Comparison of ENCODE assay signal across 9 cellular contexts in the genomic region with DNA sequence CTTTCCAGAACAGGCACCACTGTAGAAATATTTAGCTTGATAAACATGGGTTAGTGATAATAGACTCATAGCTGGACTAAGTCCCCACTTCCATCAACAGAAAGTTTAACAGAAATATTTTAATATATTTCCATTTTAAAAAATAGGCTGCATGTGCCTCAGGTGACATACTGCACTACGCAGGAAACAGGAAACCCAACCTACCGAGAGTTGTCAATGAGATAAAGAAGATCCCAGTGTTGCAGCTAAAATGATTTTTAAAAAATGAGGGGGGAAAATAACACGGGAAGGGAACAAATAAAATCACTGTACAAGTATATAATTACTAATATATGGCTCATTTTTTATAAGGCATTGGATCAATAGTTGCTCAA.
DNase-seq lines count a peak whose midpoint lies in the region; ATAC-seq lines count a peak whose summit lies in the region.
"Had no signal": no experiment of that assay in that cellular context is flagged by ENCODE, and none has a peak within 500 bp of the region (broad histone marks: within the 10 kb centered on the region; RNA-seq: fewer than 3 reads in every experiment).

No MANE protein-coding gene starts in this region.

- ATAC-seq in GM18502 (IDR thresholded peaks at IDR 0.05; ENCODE audit: poor library complexity, unreplicated experiment) (peak; percentile 4), HG02623 (IDR thresholded peaks at IDR 0.05; ENCODE audit: unreplicated experiment) (peak; percentile 9), HG03108 (IDR thresholded peaks at IDR 0.05; ENCODE audit: unreplicated experiment) (no peak)
- ATAC-seq in naive thymus-derived CD8-positive, alpha-beta T cell = peak; percentile 31 to 50

- POLR2A ChIA-PET in naive thymus-derived CD8-positive, alpha-beta T cell (lab: Charles Lee) = interaction anchor here (0.6 to 2.3 kb wide), 8 partner anchors 10 to 1700 kb away, joined by 3 to 10 read pairs (median 6); a partner anchor contains a TSS

- DNase-seq in activated T-helper 1 cell treated with anti-CD3 and anti-CD28 coated beads, Interleukin-12 subunit alpha, Interleukin-12 subunit beta, Interleukin-2, Interleukin-4 antibody, amounts not matched to agents 30 ng/mL and 10 ng/mL and 1 ng/mL, durations not matched to agents 14 hours and 24 hours and 36 hours (ENCODE audit: low spot score) = no peak
- peak in 2 of 10 donors; percentile 3 to 20 for DNase-seq in naive thymus-derived CD8-positive, alpha-beta T cell
- DNase-seq in NCI-H510A (lab: John Stamatoyannopoulos, UW) (no peak), NCI-H69 (lab: John Stamatoyannopoulos, UW) (no peak)
- DNase-seq: DMS153, SHP77 treated with DMSO at 0.1 percent for 48 hours had no signal

- intact Hi-C loops in activated T-helper 1 cell treated with anti-CD3 and anti-CD28 coated beads, Interleukin-12 subunit alpha, Interleukin-12 subunit beta, Interleukin-2, Interleukin-4 antibody, amounts not matched to agents 30 ng/mL and 10 ng/mL and 1 ng/mL, durations not matched to agents 14 hours and 24 hours and 36 hours (cut with micrococcal nuclease) = loop anchor here (2.0 to 10.0 kb wide), 5 partner anchors 156 to 1668 kb away; a partner anchor contains a TSS

- H3K9me3 Mint-ChIP-seq in activated T-helper 1 cell treated with anti-CD3 and anti-CD28 coated beads, Interleukin-12 subunit alpha, Interleukin-12 subunit beta, Interleukin-2, Interleukin-4 antibody, amounts not matched to agents 30 ng/mL and 10 ng/mL and 1 ng/mL, durations not matched to agents 14 hours and 24 hours and 36 hours = no peaks in the 10 kb centered on the region
- H3K9me3 Mint-ChIP-seq in naive thymus-derived CD8-positive, alpha-beta T cell = no peaks in the 10 kb centered on the region

- peaks cover 11% of the 10 kb centered on the region for H3K36me3 Mint-ChIP-seq in activated T-helper 1 cell treated with anti-CD3 and anti-CD28 coated beads, Interleukin-12 subunit alpha, Interleukin-12 subunit beta, Interleukin-2, Interleukin-4 antibody, amounts not matched to agents 30 ng/mL and 10 ng/mL and 1 ng/mL, durations not matched to agents 14 hours and 24 hours and 36 hours (ENCODE audit: low read depth)
- H3K36me3 Mint-ChIP-seq in naive thymus-derived CD8-positive, alpha-beta T cell = peaks cover 0 to 3% (median under 1%) of the 10 kb centered on the region in 3 donors

- peaks cover 42% of the 10 kb centered on the region for H3K4me1 Mint-ChIP-seq in activated T-helper 1 cell treated with anti-CD3 and anti-CD28 coated beads, Interleukin-12 subunit alpha, Interleukin-12 subunit beta, Interleukin-2, Interleukin-4 antibody, amounts not matched to agents 30 ng/mL and 10 ng/mL and 1 ng/mL, durations not matched to agents 14 hours and 24 hours and 36 hours (ENCODE audit: low read depth)
- peaks cover 6 to 58% (median 44%) of the 10 kb centered on the region in 4 donors for H3K4me1 Mint-ChIP-seq in naive thymus-derived CD8-positive, alpha-beta T cell

- peak overlapping the region; percentile 83 for H3K4me3 Mint-ChIP-seq in activated T-helper 1 cell treated with anti-CD3 and anti-CD28 coated beads, Interleukin-12 subunit alpha, Interleukin-12 subunit beta, Interleukin-2, Interleukin-4 antibody, amounts not matched to agents 30 ng/mL and 10 ng/mL and 1 ng/mL, durations not matched to agents 14 hours and 24 hours and 36 hours
- peak overlapping the region; percentile 90 to 96 (median 94) for H3K4me3 Mint-ChIP-seq in naive thymus-derived CD8-positive, alpha-beta T cell

- no peaks in the 10 kb centered on the region for H3K27me3 Mint-ChIP-seq in activated T-helper 1 cell treated with anti-CD3 and anti-CD28 coated beads, Interleukin-12 subunit alpha, Interleukin-12 subunit beta, Interleukin-2, Interleukin-4 antibody, amounts not matched to agents 30 ng/mL and 10 ng/mL and 1 ng/mL, durations not matched to agents 14 hours and 24 hours and 36 hours (ENCODE audit: insufficient read depth)
- H3K27me3 Mint-ChIP-seq in naive thymus-derived CD8-positive, alpha-beta T cell = no peaks in the 10 kb centered on the region

- peak overlapping the region; percentile 96 for H3K27ac Mint-ChIP-seq in activated T-helper 1 cell treated with anti-CD3 and anti-CD28 coated beads, Interleukin-12 subunit alpha, Interleukin-12 subunit beta, Interleukin-2, Interleukin-4 antibody, amounts not matched to agents 30 ng/mL and 10 ng/mL and 1 ng/mL, durations not matched to agents 14 hours and 24 hours and 36 hours
- peak overlapping the region; percentile 90 to 100 (median 98) for H3K27ac Mint-ChIP-seq in naive thymus-derived CD8-positive, alpha-beta T cell
